1 cellular context compared by ENCODE assay signal in genomic region chr10:101545898-101546297, GRCh38.
A peak's percentile ranks its signal among the peaks of the same experiment; 100 is the strongest.
TF ChIP-seq lines count a peak whose summit lies in the region.

No MANE protein-coding gene starts in this region.

TF ChIP-seq in HepG2, 621 proteins besides CTCF, POLR2A, EP300 and RAD21:
- TF ChIP-seq PITX1 (CRISPR knock-in tag; IDR thresholded peaks at IDR 0.05): no peak
- no peak for TF ChIP-seq ZSCAN22 (CRISPR knock-in tag; IDR thresholded peaks at IDR 0.05)
- no peak for TF ChIP-seq EED (CRISPR knock-in tag; IDR thresholded peaks at IDR 0.05)
- peak; percentile 76; the same call in 1 of the 2 replicates for TF ChIP-seq LCORL (IDR thresholded peaks at IDR 0.05)
- no peak for TF ChIP-seq LCORL (CRISPR knock-in tag; IDR thresholded peaks at IDR 0.05)
- TF ChIP-seq HOXA5 (CRISPR knock-in tag; IDR thresholded peaks at IDR 0.05): no peak
- no peak for TF ChIP-seq ZNF883 (CRISPR knock-in tag; IDR thresholded peaks at IDR 0.05; ENCODE audit: not compliant biosample characterization)
- TF ChIP-seq FOXO4 (CRISPR knock-in tag; conservative IDR thresholded peaks at IDR 0.05): no peak
